ENCODE assay signal across 8 cellular contexts in the genomic region with DNA sequence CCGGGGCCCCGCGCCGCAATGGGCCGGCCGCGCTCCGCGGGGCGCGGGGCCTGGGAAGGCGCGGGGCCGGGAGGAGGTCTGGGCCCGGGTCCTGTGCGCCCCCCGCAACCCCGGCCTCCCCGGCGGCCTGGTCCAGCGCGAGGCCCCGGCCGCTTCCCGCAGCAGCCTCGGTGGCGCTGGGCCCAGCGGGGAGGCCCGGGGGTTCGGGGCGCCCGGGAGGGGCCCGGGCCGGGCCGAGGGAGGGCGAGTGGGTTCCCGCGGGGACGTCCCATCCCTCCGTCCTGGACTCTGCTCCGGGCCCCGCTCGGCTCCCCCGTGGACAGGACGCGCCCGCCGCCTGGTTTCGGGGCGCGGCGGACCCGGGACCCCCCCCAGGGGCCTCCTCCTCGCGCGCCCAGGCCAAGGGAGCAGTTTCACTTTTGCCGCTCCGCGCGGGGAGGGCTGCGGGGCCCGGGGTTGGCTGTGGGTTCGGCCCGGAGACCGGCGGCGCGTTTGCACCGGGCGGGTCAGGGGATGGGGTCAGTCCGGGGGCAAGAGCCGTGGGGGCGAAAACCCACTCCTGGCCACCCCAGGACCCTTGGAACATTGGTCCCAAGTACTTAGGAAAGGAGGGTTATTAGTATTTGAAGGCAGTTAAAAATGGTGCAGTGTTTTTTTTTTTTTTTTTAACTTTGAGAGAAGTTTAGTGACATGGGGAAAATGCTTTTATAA. TPM values are rescaled to one million over a fixed set of nuclear protein-coding genes. Genes with fewer than 3 reads are reported as not detected.
A peak's percentile ranks its signal among the peaks of the same experiment; 100 is the strongest.
DNase-seq lines count a peak whose midpoint lies in the region; ATAC-seq, FAIRE-seq and TF ChIP-seq lines count a peak whose summit lies in the region.

No MANE protein-coding gene starts in this region.

- DNase-seq in D341Med (ENCODE audit: low spot score) = peak; percentile 85
- DNase-seq in HK-2 (ENCODE audit: unreplicated experiment) = peak; percentile 34
- DNase-seq in activated CD4-positive, alpha-beta T cell treated with anti-CD3 and anti-CD28 coated beads, Interleukin-2, amount 10 ng/mL, durations not matched to agents 24 days and 14 days = peak; percentile 92
- peak; percentile 49 to 63 (median 51) for DNase-seq in effector memory CD8-positive, alpha-beta T cell
- peak in 1 of 2 experiments; percentile 59 for DNase-seq in mesothelial cell of epicardium (ENCODE audit: low spot score in 2 of 2, unreplicated experiment in 2 of 2)
- DNase-seq in stimulated activated naive CD8-positive, alpha-beta T cell treated with anti-CD3 and anti-CD28 coated beads, Interleukin-15, Interleukin-2, amounts not matched to agents 100 U/mL and 50 U/mL, for 24 hours = peak; percentile 59
- no peak for DNase-seq in mesenteric fat pad (ENCODE audit: low spot score)
- DNase-seq in RCC 7860 (ENCODE audit: low spot score) = no peak

- no peaks in the 10 kb centered on the region for H3K27me3 Mint-ChIP-seq in activated CD4-positive, alpha-beta T cell treated with anti-CD3 and anti-CD28 coated beads, Interleukin-2, amount 10 ng/mL, durations not matched to agents 24 days and 14 days
- H3K27me3 Mint-ChIP-seq in effector memory CD8-positive, alpha-beta T cell = no peaks in the 10 kb centered on the region
- H3K27me3 Mint-ChIP-seq in mesothelial cell of epicardium (ENCODE audit: low read depth) = no peaks in the 10 kb centered on the region

- H3K4me3 Mint-ChIP-seq in activated CD4-positive, alpha-beta T cell treated with anti-CD3 and anti-CD28 coated beads, Interleukin-2, amount 10 ng/mL, durations not matched to agents 24 days and 14 days = peak overlapping the region; percentile 90
- peak overlapping the region; percentile 83 to 92 for H3K4me3 Mint-ChIP-seq in effector memory CD8-positive, alpha-beta T cell
- peak overlapping the region; percentile 71 for H3K4me3 Mint-ChIP-seq in mesothelial cell of epicardium

- ATAC-seq in effector memory CD8-positive, alpha-beta T cell (replicated peaks) = peak; percentile 52
- ATAC-seq in stimulated activated naive CD8-positive, alpha-beta T cell treated with anti-CD3 and anti-CD28 coated beads, Interleukin-15, Interleukin-2, amounts not matched to agents 100 U/mL and 50 U/mL, for 24 hours = peak; percentile 21

- H3K27ac Mint-ChIP-seq in activated CD4-positive, alpha-beta T cell treated with anti-CD3 and anti-CD28 coated beads, Interleukin-2, amount 10 ng/mL, durations not matched to agents 24 days and 14 days = peak overlapping the region; percentile 94
- H3K27ac Mint-ChIP-seq in effector memory CD8-positive, alpha-beta T cell = peak overlapping the region; percentile 91 to 92
- H3K27ac Mint-ChIP-seq in mesothelial cell of epicardium = peak overlapping the region; percentile 94

- intact Hi-C loops in activated CD4-positive, alpha-beta T cell treated with anti-CD3 and anti-CD28 coated beads, Interleukin-2, amount 10 ng/mL, durations not matched to agents 24 days and 14 days (cut with micrococcal nuclease) = loop anchor here (1.0 to 2.0 kb wide), 7 partner anchors 9 to 147 kb away; a partner anchor contains a TSS

- no peak for TF ChIP-seq CTCF in mesothelial cell of epicardium (IDR thresholded peaks at IDR 0.05; ENCODE audit: unreplicated experiment)

- FAIRE-seq in RCC 7860 (lab: Jason Lieb, UNC) = no peak

- no peaks in the 10 kb centered on the region for H3K9me3 Mint-ChIP-seq in activated CD4-positive, alpha-beta T cell treated with anti-CD3 and anti-CD28 coated beads, Interleukin-2, amount 10 ng/mL, durations not matched to agents 24 days and 14 days
- H3K9me3 Mint-ChIP-seq in effector memory CD8-positive, alpha-beta T cell = no peaks in the 10 kb centered on the region
- no peaks in the 10 kb centered on the region for H3K9me3 Mint-ChIP-seq in mesothelial cell of epicardium

- peaks cover 32% of the 10 kb centered on the region for H3K36me3 Mint-ChIP-seq in activated CD4-positive, alpha-beta T cell treated with anti-CD3 and anti-CD28 coated beads, Interleukin-2, amount 10 ng/mL, durations not matched to agents 24 days and 14 days (ENCODE audit: low read depth)
- H3K36me3 Mint-ChIP-seq in effector memory CD8-positive, alpha-beta T cell (ENCODE audit: insufficient read depth) = peaks cover 17% of the 10 kb centered on the region
- H3K36me3 Mint-ChIP-seq in mesothelial cell of epicardium = peaks cover 5% of the 10 kb centered on the region

- H3K4me1 Mint-ChIP-seq in activated CD4-positive, alpha-beta T cell treated with anti-CD3 and anti-CD28 coated beads, Interleukin-2, amount 10 ng/mL, durations not matched to agents 24 days and 14 days = peaks cover 33% of the 10 kb centered on the region
- H3K4me1 Mint-ChIP-seq in effector memory CD8-positive, alpha-beta T cell (ENCODE audit: low read depth in 2 of 2) = peaks cover 25 to 33% of the 10 kb centered on the region in 2 donors
- H3K4me1 Mint-ChIP-seq in mesothelial cell of epicardium = peaks cover 32% of the 10 kb centered on the region

RNA-seq across cellular contexts. Expression of a gene that starts 0.6 kb away (rescaled TPM):
- 127 and 130 TPM in 2 replicates for total RNA-seq in activated CD4-positive, alpha-beta T cell treated with anti-CD3 and anti-CD28 coated beads, Interleukin-2, amount 10 ng/mL, durations not matched to agents 24 days and 14 days
- total RNA-seq in mesothelial cell of epicardium = 69.6 to 71.0 TPM (median 71.0 TPM) in 3 replicates
- total RNA-seq in mesenteric fat pad = 79.2 TPM

Comparison
In these comparisons a context has a peak if more than half of its experiments do, and no peak if none do; other contexts are left out.
1. DNase-seq: peak in D341Med (single experiment), HK-2 (single experiment), activated CD4-positive, alpha-beta T cell treated with anti-CD3 and anti-CD28 coated beads, Interleukin-2, amount 10 ng/mL, durations not matched to agents 24 days and 14 days (single experiment), effector memory CD8-positive, alpha-beta T cell (3 of 3) and stimulated activated naive CD8-positive, alpha-beta T cell treated with anti-CD3 and anti-CD28 coated beads, Interleukin-15, Interleukin-2, amounts not matched to agents 100 U/mL and 50 U/mL, for 24 hours (single experiment); none in mesenteric fat pad (single experiment) and RCC 7860 (single experiment).
2. Peak in every context shown above with its lines, with median percentiles within 50 percentile points of each other: H3K27ac Mint-ChIP-seq and H3K4me3 Mint-ChIP-seq.